23 cellular contexts compared by ENCODE assay signal in the genomic region with DNA sequence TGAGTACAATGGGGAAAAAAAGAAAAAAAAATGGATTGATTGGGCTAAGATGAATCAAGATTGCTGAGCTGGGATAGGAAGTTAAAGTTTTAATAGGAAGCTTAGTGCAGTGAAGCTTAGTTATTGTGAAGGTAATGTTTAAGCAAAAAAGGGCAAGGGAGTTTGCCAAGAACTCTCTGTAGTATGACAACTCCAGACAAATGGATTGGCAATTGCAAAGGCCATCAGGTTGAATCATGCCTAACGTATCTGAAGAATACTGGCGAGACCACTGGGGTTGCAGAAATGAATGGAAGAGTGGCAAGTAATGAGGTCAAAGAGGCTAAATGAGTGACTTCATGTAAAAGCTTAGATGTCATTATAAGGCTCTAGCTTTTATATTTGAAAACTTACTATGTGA.
"Had no signal": no experiment of that assay in that cellular context is flagged by ENCODE, and none has a peak within 500 bp of the region (broad histone marks: within the 10 kb centered on the region; RNA-seq: fewer than 3 reads in every experiment).

No MANE protein-coding gene starts in this region.

- ATAC-seq: naive thymus-derived CD4-positive, alpha-beta T cell; natural killer cell treated with Interleukin-12 subunit alpha and Interleukin-12 subunit beta and Interleukin-15 and Interleukin-18, amount 100 ng/mL, for 72 hours; pancreas; right cardiac atrium; right lobe of liver; stimulated activated memory B cell treated with anti-CD40 and anti-IgM and Interleukin-4, amounts not matched to agents 10 μg/mL and 1 μg/mL and 100 μg/mL, for 72 hours; stimulated activated naive CD8-positive, alpha-beta T cell treated with anti-CD3 and anti-CD28 coated beads, Interleukin-15, amount 100 ng/mL, for 72 hours; stimulated activated naive CD8-positive, alpha-beta T cell treated with anti-CD3 and anti-CD28 coated beads, Interleukin-15, Interleukin-2, amounts not matched to agents 100 U/mL and 50 U/mL, for 24 hours; upper lobe of right lung had no signal

- DNase-seq: naive thymus-derived CD4-positive, alpha-beta T cell; nephron progenitor cell; nucleus accumbens; pancreas; right cardiac atrium; right lobe of liver; sigmoid colon; small intestine; stimulated activated CD4-positive, alpha-beta T cell treated with anti-CD3 and anti-CD28 coated beads, Interleukin-15, amount 100 ng/mL, for 24 hours; stimulated activated CD4-positive, alpha-beta T cell treated with anti-CD3 and anti-CD28 coated beads, Interleukin-4, amount 100 ng/mL, for 1 hour; stimulated activated CD4-positive, alpha-beta T cell treated with anti-CD3 and anti-CD28 coated beads, Interleukin-4, amount 100 ng/mL, for 4 hours; stimulated activated CD8-positive, alpha-beta memory T cell treated with anti-CD3 and anti-CD28 coated beads, Interleukin-4, amount 100 ng/mL, for 48 hours; stimulated activated naive CD4-positive, alpha-beta T cell; stimulated activated naive CD8-positive, alpha-beta T cell treated with anti-CD3 and anti-CD28 coated beads, Interleukin-15, amount 100 ng/mL, for 72 hours; stimulated activated naive CD8-positive, alpha-beta T cell treated with anti-CD3 and anti-CD28 coated beads, Interleukin-15, Interleukin-2, amounts not matched to agents 100 U/mL and 50 U/mL, for 24 hours; substantia nigra; testis; tibial artery; transverse colon; upper lobe of right lung; uterus had no signal
